ENCODE assay signal across 9 cellular contexts in genomic region chr3:188270423-188270972, GRCh38.
DNase-seq lines count a peak whose midpoint lies in the region; ATAC-seq lines count a peak whose summit lies in the region.
"Had no signal": no experiment of that assay in that cellular context is flagged by ENCODE, and none has a peak within 500 bp of the region (broad histone marks: within the 10 kb centered on the region; RNA-seq: fewer than 3 reads in every experiment).

No MANE protein-coding gene starts in this region.

- ATAC-seq in HG03039 (IDR thresholded peaks at IDR 0.05; ENCODE audit: unreplicated experiment), result no peak
- no peak for ATAC-seq in GM21723 (IDR thresholded peaks at IDR 0.05; ENCODE audit: unreplicated experiment)

- peak overlapping the region; percentile 74 for H3K27ac ChIP-seq in subcutaneous abdominal adipose tissue (ENCODE audit: low read depth, low read length)

- H3K4me1 ChIP-seq in subcutaneous abdominal adipose tissue (ENCODE audit: control insufficient read depth in 5 of 5, insufficient read depth in 5 of 5, low read length in 5 of 5), result peaks cover 7 to 57% (median 36%) of the 10 kb centered on the region in 5 donors

- no peaks in the 10 kb centered on the region for H3K36me3 ChIP-seq in subcutaneous abdominal adipose tissue (ENCODE audit: control insufficient read depth in 5 of 5, insufficient read depth in 5 of 5, low read length in 5 of 5)

- H3K9ac ChIP-seq in subcutaneous abdominal adipose tissue (ENCODE audit: low read length in 5 of 5), result peak overlapping the region in 2 of 5 donors; percentile 32 to 38

- no peaks in the 10 kb centered on the region for H3K9me3 ChIP-seq in subcutaneous abdominal adipose tissue (ENCODE audit: control insufficient read depth in 5 of 5, low read length in 5 of 5)

- DNase-seq in HS-27A (ENCODE audit: low read depth) (peak; percentile 92), astrocyte of the hippocampus (ENCODE audit: low read depth, low spot score) (peak; percentile 95), islet precursor cell (peak; percentile 88), SHP77 (lab: John Stamatoyannopoulos, UW) (no peak), NCI-H345 (lab: John Stamatoyannopoulos, UW) (no peak)
- DNase-seq: activated effector memory CD4-positive, alpha-beta T cell treated with Interleukin-2 at 50 U/mL for 16 hours had no signal

- no peaks in the 10 kb centered on the region for H3K27me3 ChIP-seq in subcutaneous abdominal adipose tissue (ENCODE audit: control insufficient read depth in 5 of 5, insufficient read depth in 4 of 5, low read length in 5 of 5)

- H3K4me3 ChIP-seq in subcutaneous abdominal adipose tissue (ENCODE audit: low read depth in 1 of 5, low read length in 5 of 5), result no peak overlapping the region

Comparison
In these comparisons a context has a peak if more than half of its experiments do, and no peak if none do; other contexts are left out.
1. DNase-seq: peak in HS-27A (single experiment), astrocyte of the hippocampus (single experiment) and islet precursor cell (single experiment); none in SHP77 (0 of 2) and NCI-H345 (single experiment).